24 cellular contexts compared by ENCODE assay signal in genomic region chr2:107259411-107260195, GRCh38.
"Had no signal": no experiment of that assay in that cellular context is flagged by ENCODE, and none has a peak within 500 bp of the region (broad histone marks: within the 10 kb centered on the region; RNA-seq: fewer than 3 reads in every experiment).

No MANE protein-coding gene starts in this region.

- H3K27me3 Mint-ChIP-seq: activated B cell treated with CpG ODN at 0.5 μM for 24 hours; activated CD4-positive, alpha-beta memory T cell treated with anti-CD3 and anti-CD28 coated beads for 36 hours; activated CD4-positive, alpha-beta T cell treated with anti-CD3 and anti-CD28 coated beads, Interleukin-2, amount 10 ng/mL, durations not matched to agents 7 days and 5 days; activated T-helper 17 cell treated with anti-CD3 and anti-CD28 coated beads, Interleukin-2, amount 50 U/mL, for 72 hours; brain; central memory CD8-positive, alpha-beta T cell; T-helper 17 cell had no signal

- H3K9me3 Mint-ChIP-seq: activated CD4-positive, alpha-beta memory T cell treated with anti-CD3 and anti-CD28 coated beads for 36 hours; activated CD4-positive, alpha-beta T cell treated with anti-CD3 and anti-CD28 coated beads, Interleukin-2, amount 10 ng/mL, durations not matched to agents 7 days and 5 days; activated naive CD4-positive, alpha-beta T cell treated with anti-CD3 and anti-CD28 coated beads for 36 hours had no signal

- H3K4me1 Mint-ChIP-seq: activated B cell treated with CpG ODN at 0.5 μM for 24 hours; activated CD4-positive, alpha-beta T cell treated with anti-CD3 and anti-CD28 coated beads, Interleukin-2, amount 10 ng/mL, durations not matched to agents 7 days and 5 days; activated T-helper 17 cell treated with anti-CD3 and anti-CD28 coated beads, Interleukin-2, amount 50 U/mL, for 72 hours; central memory CD8-positive, alpha-beta T cell; T-helper 17 cell had no signal

- H3K36me3 Mint-ChIP-seq: activated CD4-positive, alpha-beta memory T cell treated with anti-CD3 and anti-CD28 coated beads for 36 hours; activated naive CD8-positive, alpha-beta T cell; brain had no signal

- H3K27ac Mint-ChIP-seq: activated B cell treated with CpG ODN at 0.5 μM for 24 hours; activated CD4-positive, alpha-beta memory T cell treated with anti-CD3 and anti-CD28 coated beads for 36 hours; activated CD4-positive, alpha-beta T cell treated with anti-CD3 and anti-CD28 coated beads, Interleukin-2, amount 10 ng/mL, durations not matched to agents 7 days and 5 days; activated naive CD4-positive, alpha-beta T cell treated with anti-CD3 and anti-CD28 coated beads for 36 hours; activated naive CD8-positive, alpha-beta T cell; activated T-helper 17 cell treated with anti-CD3 and anti-CD28 coated beads, Interleukin-2, amount 50 U/mL, for 72 hours; T-helper 17 cell had no signal

- H3K4me3 Mint-ChIP-seq: activated B cell treated with CpG ODN at 0.5 μM for 24 hours; activated CD4-positive, alpha-beta memory T cell treated with anti-CD3 and anti-CD28 coated beads for 36 hours; activated CD4-positive, alpha-beta T cell treated with anti-CD3 and anti-CD28 coated beads, Interleukin-2, amount 10 ng/mL, durations not matched to agents 7 days and 5 days; activated naive CD4-positive, alpha-beta T cell treated with anti-CD3 and anti-CD28 coated beads for 36 hours; activated naive CD8-positive, alpha-beta T cell; activated T-helper 17 cell treated with anti-CD3 and anti-CD28 coated beads, Interleukin-2, amount 50 U/mL, for 72 hours; brain; central memory CD8-positive, alpha-beta T cell; T-helper 17 cell had no signal

- DNase-seq: activated B cell treated with CpG ODN at 0.5 μM for 24 hours; activated CD4-positive, alpha-beta memory T cell treated with anti-CD3 and anti-CD28 coated beads for 36 hours; activated CD4-positive, alpha-beta T cell treated with anti-CD3 and anti-CD28 coated beads for 1 hour; activated CD4-positive, alpha-beta T cell treated with anti-CD3 and anti-CD28 coated beads, Interleukin-2, amount 10 ng/mL, durations not matched to agents 7 days and 5 days; activated CD8-positive, alpha-beta memory T cell treated with anti-CD3 and anti-CD28 coated beads for 24 hours; activated gamma-delta T cell; activated naive CD4-positive, alpha-beta T cell treated with anti-CD3 and anti-CD28 coated beads for 36 hours; activated T-cell treated with anti-CD3 and anti-CD28 coated beads for 4 hours; activated T-cell treated with anti-CD3 and anti-CD28 coated beads, Interleukin-2, amount 50 U/mL, for 48 hours; amygdala; MG63; MV-4-11; NCI-H1092 treated with DMSO at 0.1 percent for 48 hours; NCI-H1436 treated with DMSO at 0.1 percent for 48 hours; NCI-H1930; NCI-H2227 treated with DMSO at 0.1 percent for 48 hours; NCI-H69; Right ventricle myocardium superior; T-helper 17 cell; T1000 had no signal
